Comparison of ENCODE assay signal across 1 cellular context in genomic region chr7:5501465-5501864, GRCh38.
TF ChIP-seq lines count a peak whose summit lies in the region.

No MANE protein-coding gene starts in this region.

TF ChIP-seq in SK-N-SH, 30 proteins besides CTCF, POLR2A, EP300 and RAD21 (continued from another document):
- TF ChIP-seq PBX3 (IDR thresholded peaks at IDR 0.05) (no peak), JUND (IDR thresholded peaks at IDR 0.05) (no peak), TEAD4 (IDR thresholded peaks at IDR 0.05; ENCODE audit: borderline replicate concordance, insufficient read depth) (no peak), EZH2phosphoT487 (IDR thresholded peaks at IDR 0.05; ENCODE audit: borderline replicate concordance, low read depth) (no peak), MEF2A (IDR thresholded peaks at IDR 0.05; ENCODE audit: borderline replicate concordance, low read depth) (no peak), GATA2 (CRISPR knock-in tag; IDR thresholded peaks at IDR 0.05) (no peak), MXI1 (IDR thresholded peaks at IDR 0.05; ENCODE audit: low read depth, low read length) (no peak), NFIC (IDR thresholded peaks at IDR 0.05; ENCODE audit: borderline replicate concordance) (no peak)
- TF ChIP-seq, protein P1, sequence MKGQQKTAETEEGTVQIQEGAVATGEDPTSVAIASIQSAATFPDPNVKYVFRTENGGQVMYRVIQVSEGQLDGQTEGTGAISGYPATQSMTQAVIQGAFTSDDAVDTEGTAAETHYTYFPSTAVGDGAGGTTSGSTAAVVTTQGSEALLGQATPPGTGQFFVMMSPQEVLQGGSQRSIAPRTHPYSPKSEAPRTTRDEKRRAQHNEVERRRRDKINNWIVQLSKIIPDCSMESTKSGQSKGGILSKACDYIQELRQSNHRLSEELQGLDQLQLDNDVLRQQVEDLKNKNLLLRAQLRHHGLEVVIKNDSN (IDR thresholded peaks at IDR 0.05; ENCODE audit: borderline replicate concordance, low read depth) = no peak
